In genomic region chr20:10922521-10922920, GRCh38 we compare ENCODE assay signal across 19 cellular contexts.
A peak's percentile ranks its signal among the peaks of the same experiment; 100 is the strongest.
DNase-seq lines count a peak whose midpoint lies in the region; ATAC-seq and TF ChIP-seq lines count a peak whose summit lies in the region.
"Had no signal": no experiment of that assay in that cellular context is flagged by ENCODE, and none has a peak within 500 bp of the region (broad histone marks: within the 10 kb centered on the region; RNA-seq: fewer than 3 reads in every experiment).

No MANE protein-coding gene starts in this region.

- in situ Hi-C loops in SK-MEL-5 (cut with HindIII; ENCODE audit: low pct_unique_long_range_greater_than_20kb, low sequenced_read_pairs): no loop called here

- H3K27me3 Mint-ChIP-seq in glutamatergic neuron (ENCODE audit: unreplicated experiment): peaks cover 5% of the 10 kb centered on the region

- no peaks in the 10 kb centered on the region for H3K9me2 ChIP-seq in HCT116 (ENCODE audit: insufficient read depth)

- H3K9me3 ChIP-seq in HCT116 (ENCODE audit: control insufficient read depth in 1 of 2, insufficient read depth in 1 of 2, low read depth in 1 of 2, low read length in 2 of 2) (no peaks in the 10 kb centered on the region), skeletal muscle satellite cell (replicated peaks; ENCODE audit: low read length) (no peaks in the 10 kb centered on the region)
- H3K9me3 ChIP-seq: colonic mucosa had no signal

- TF ChIP-seq CTCF in HCT116 (IDR thresholded peaks at IDR 0.05 in 2 of 3, conservative IDR thresholded peaks at IDR 0.05 in 1 of 3; ENCODE audit: borderline replicate concordance in 1 of 3, insufficient read depth in 1 of 3, low read depth in 2 of 3, low read length in 2 of 3) (no peak), glutamatergic neuron (IDR thresholded peaks at IDR 0.05; ENCODE audit: partially characterized antibody, unreplicated experiment) (no peak)

- peaks cover 2 to 18% of the 10 kb centered on the region in 2 experiments; a peak in 3 of 4 replicates for H3K4me1 ChIP-seq in HCT116 (ENCODE audit: control insufficient read depth in 1 of 2, insufficient read depth in 2 of 2, low read length in 2 of 2)
- peaks cover 66% of the 10 kb centered on the region for H3K4me1 ChIP-seq in skeletal muscle satellite cell (ENCODE audit: control insufficient read depth, insufficient read depth, low read length)
- H3K4me1 ChIP-seq: colonic mucosa, parathyroid adenoma had no signal

- DNase-seq in HCT116 (ENCODE audit: low read depth, low spot score) (no peak), SK-MEL-5 (ENCODE audit: low read depth, low spot score) (peak; percentile 30), iris pigment epithelial cell (ENCODE audit: low read depth) (peak; percentile 22), erythroblast (lab: John Stamatoyannopoulos, UW) (no peak), glutamatergic neuron (no peak), middle frontal gyrus (ENCODE audit: extremely low spot score, low spot score) (no peak)
- DNase-seq: activated CD4-positive, alpha-beta T cell treated with anti-CD3 and anti-CD28 coated beads, Interleukin-2, amount 50 U/mL, for 48 hours; activated naive CD4-positive, alpha-beta T cell treated with Interleukin-2 at 50 U/mL for 16 hours; AML-193; colonic mucosa; left ventricle myocardium superior; NCI-H1694; NCI-H2227 treated with DMSO at 0.1 percent for 48 hours; NK-92 treated with Interleukin-12 subunit alpha and Interleukin-12 subunit beta, amount 100 ng/mL, for 24 hours; stimulated activated CD4-positive, alpha-beta T cell treated with anti-CD3 and anti-CD28 coated beads, Interleukin-4, amount 100 ng/mL, for 1 hour; T-helper 1 cell had no signal

- no peaks in the 10 kb centered on the region for H3K36me3 ChIP-seq in HCT116 (ENCODE audit: control insufficient read depth in 1 of 2, insufficient read depth in 2 of 2, low read length in 2 of 2)
- H3K36me3 ChIP-seq in skeletal muscle satellite cell (ENCODE audit: insufficient read depth, low read length): no peaks in the 10 kb centered on the region
- H3K36me3 ChIP-seq: colonic mucosa had no signal

- intact Hi-C loops in HCT116 (cut with micrococcal nuclease): no loop called here

- H3K79me2 ChIP-seq in HCT116 (ENCODE audit: insufficient read depth, low read length): no peaks in the 10 kb centered on the region
- H3K79me2 ChIP-seq: parathyroid adenoma had no signal

- no peak overlapping the region for H3K9ac ChIP-seq in HCT116 (ENCODE audit: low read length)
- H3K9ac ChIP-seq in skeletal muscle satellite cell (ENCODE audit: low read depth, low read length): peak overlapping the region; percentile 27
- H3K9ac ChIP-seq: parathyroid adenoma had no signal

- TF ChIP-seq POLR2A in HCT116 (IDR thresholded peaks at IDR 0.05; ENCODE audit: borderline replicate concordance, extremely low read depth, insufficient read depth, insufficient read length) (no peak), erythroblast (IDR thresholded peaks at IDR 0.05; ENCODE audit: low read length) (no peak)

- no peak for ATAC-seq in HCT116
- ATAC-seq in HG03460 (IDR thresholded peaks at IDR 0.05; ENCODE audit: unreplicated experiment): no peak
- ATAC-seq: left ventricle myocardium superior had no signal

- RAD21 ChIA-PET in HCT116 (lab: Charles Lee; ENCODE audit: low non-redundant PET in 1 of 2, low total read pairs in 2 of 2, uncharacterized antibody in 2 of 2, unreplicated experiment in 2 of 2): no interaction called here

- H3K36me3 Mint-ChIP-seq in glutamatergic neuron (ENCODE audit: unreplicated experiment): peaks cover 1% of the 10 kb centered on the region

- H3K27ac ChIP-seq in HCT116 (ENCODE audit: low read depth, low read length): no peak overlapping the region
- H3K27ac ChIP-seq: parathyroid adenoma had no signal

- H3K4me3 ChIP-seq in HCT116 (replicated peaks in 1 of 2; ENCODE audit: low read depth in 1 of 2, low read length in 2 of 2) (no peak overlapping the region), skeletal muscle satellite cell (ENCODE audit: low read length) (peak overlapping the region; percentile 38)
- H3K4me3 ChIP-seq: colonic mucosa had no signal

- peak overlapping the region; percentile 47 for H3K4me2 ChIP-seq in HCT116 (ENCODE audit: low read length)
- H3K4me2 ChIP-seq in skeletal muscle satellite cell (ENCODE audit: low read length): peak overlapping the region; percentile 71

- no peaks in the 10 kb centered on the region for H3K9me3 Mint-ChIP-seq in glutamatergic neuron (ENCODE audit: unreplicated experiment)

- POLR2A ChIA-PET in HCT116 (lab: Charles Lee): no interaction called here

- H3K4me3 Mint-ChIP-seq in glutamatergic neuron (ENCODE audit: unreplicated experiment): no peak overlapping the region

- TF ChIP-seq RAD21 in HCT116 (IDR thresholded peaks at IDR 0.05; ENCODE audit: low read depth): no peak

- CTCF ChIA-PET in HCT116 (lab: Charles Lee): no interaction called here

- peak overlapping the region; percentile 88 for H2AFZ ChIP-seq in HCT116 (ENCODE audit: low read depth, low read length, poor library complexity, severe bottlenecking)
- H2AFZ ChIP-seq: parathyroid adenoma had no signal

- peaks cover 4% of the 10 kb centered on the region for H3K4me1 Mint-ChIP-seq in glutamatergic neuron (ENCODE audit: low read depth, unreplicated experiment)

- no peak overlapping the region for H3K27ac Mint-ChIP-seq in glutamatergic neuron (ENCODE audit: unreplicated experiment)

- no TSS peak for BruUV-seq in HCT116 (replicated peaks; lab: Mats Ljungman, UMichigan)

- no peaks in the 10 kb centered on the region for H3K27me3 ChIP-seq in HCT116 (ENCODE audit: insufficient read depth, low read length)
- no peaks in the 10 kb centered on the region for H3K27me3 ChIP-seq in skeletal muscle satellite cell (ENCODE audit: control insufficient read depth, insufficient read depth, low read length)
- H3K27me3 ChIP-seq: colonic mucosa had no signal

- no peaks in the 10 kb centered on the region for H4K20me1 ChIP-seq in HCT116 (ENCODE audit: insufficient read depth)

TF ChIP-seq in HCT116, 20 proteins besides CTCF, POLR2A, EP300 and RAD21:
- TF ChIP-seq ELF1 (IDR thresholded peaks at IDR 0.05; ENCODE audit: borderline replicate concordance, low read depth): no peak
- TF ChIP-seq EGR1 (IDR thresholded peaks at IDR 0.05; ENCODE audit: low read depth): no peak
- no peak for TF ChIP-seq ZNF274 (IDR thresholded peaks at IDR 0.05; ENCODE audit: low read depth, low read length)
- TF ChIP-seq ATF3 (IDR thresholded peaks at IDR 0.05): no peak
- no peak for TF ChIP-seq TCF7L2 (IDR thresholded peaks at IDR 0.05; ENCODE audit: borderline replicate concordance, extremely low read depth, insufficient read depth, insufficient read length)
- no peak for TF ChIP-seq SIN3A (IDR thresholded peaks at IDR 0.05; ENCODE audit: low read depth)
TF ChIP-seq in HCT116: peak in this region for 0.

Comparison
In these comparisons a context has a peak if more than half of its experiments do, and no peak if none do; other contexts are left out.
1. DNase-seq: peak in SK-MEL-5 (single experiment) and iris pigment epithelial cell (single experiment); none in HCT116 (single experiment), erythroblast (0 of 2), glutamatergic neuron (single experiment) and middle frontal gyrus (single experiment).